Comparison of ENCODE assay signal across 1 cellular context in the genomic region with DNA sequence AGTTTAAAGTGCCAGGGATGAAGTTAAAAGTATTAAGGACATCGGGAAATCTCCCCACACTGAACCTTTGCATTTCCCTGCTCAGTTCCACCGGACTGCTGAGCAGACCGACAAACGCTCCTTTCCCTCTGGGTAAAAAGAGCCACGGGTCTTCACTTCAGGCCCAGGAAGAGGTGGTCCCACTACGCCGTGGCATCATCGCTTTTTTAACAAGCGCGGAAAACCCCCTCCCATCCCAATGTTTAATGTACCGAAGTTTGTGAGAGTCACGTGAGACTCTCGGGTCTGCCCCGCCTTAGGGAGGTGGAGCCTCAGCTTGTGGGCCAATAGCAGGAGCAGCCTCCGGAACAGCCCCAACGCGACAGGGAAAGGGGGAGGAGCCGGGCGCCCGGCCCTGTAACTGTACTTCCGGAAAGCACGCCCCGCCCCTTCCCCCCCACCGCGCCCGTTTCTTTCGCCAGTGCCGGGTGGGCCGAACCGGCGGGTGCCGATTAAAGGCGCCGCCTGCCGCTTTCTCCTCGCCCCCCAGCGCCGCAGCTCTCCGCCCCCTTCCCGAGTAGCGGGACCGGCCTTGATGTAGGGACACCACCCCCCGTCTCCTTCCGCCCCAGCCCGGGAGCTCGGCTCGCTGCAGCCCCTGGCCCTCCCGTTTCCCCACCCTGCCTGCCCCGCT.
TF ChIP-seq lines count a peak whose summit lies in the region.

No MANE protein-coding gene starts in this region.

TF ChIP-seq in H1, 55 proteins besides CTCF, POLR2A, EP300 and RAD21 (continued from another document):
- peak; percentile 24; the same call in 1 of the 2 replicates for TF ChIP-seq TBP (IDR thresholded peaks at IDR 0.05; ENCODE audit: low read depth, low read length)
- no peak for TF ChIP-seq RFX5 (IDR thresholded peaks at IDR 0.05; ENCODE audit: borderline replicate concordance, low read depth, low read length)
- TF ChIP-seq KDM4A (IDR thresholded peaks at IDR 0.05; ENCODE audit: low read depth, low read length, severe bottlenecking) = peak; percentile 33
- TF ChIP-seq BACH1 (IDR thresholded peaks at IDR 0.05; ENCODE audit: low read length) = peak; percentile 52
- TF ChIP-seq, protein P1, sequence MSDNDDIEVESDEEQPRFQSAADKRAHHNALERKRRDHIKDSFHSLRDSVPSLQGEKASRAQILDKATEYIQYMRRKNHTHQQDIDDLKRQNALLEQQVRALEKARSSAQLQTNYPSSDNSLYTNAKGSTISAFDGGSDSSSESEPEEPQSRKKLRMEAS (IDR thresholded peaks at IDR 0.05) = peak; percentile 86
- TF ChIP-seq TEAD4 (IDR thresholded peaks at IDR 0.05; ENCODE audit: low read depth, low read length) = no peak
- TF ChIP-seq HDAC2 (IDR thresholded peaks at IDR 0.05; ENCODE audit: borderline replicate concordance in 1 of 2, low read depth in 2 of 2, low read length in 2 of 2) = 0 out of 4 replicates have a peak, but pooled peaks of 1 of the 2 experiments have one; percentile 26
- TF ChIP-seq, protein P2, sequence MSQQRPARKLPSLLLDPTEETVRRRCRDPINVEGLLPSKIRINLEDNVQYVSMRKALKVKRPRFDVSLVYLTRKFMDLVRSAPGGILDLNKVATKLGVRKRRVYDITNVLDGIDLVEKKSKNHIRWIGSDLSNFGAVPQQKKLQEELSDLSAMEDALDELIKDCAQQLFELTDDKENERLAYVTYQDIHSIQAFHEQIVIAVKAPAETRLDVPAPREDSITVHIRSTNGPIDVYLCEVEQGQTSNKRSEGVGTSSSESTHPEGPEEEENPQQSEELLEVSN (IDR thresholded peaks at IDR 0.05) = peak; percentile 76; the same call in 1 of the 2 replicates
- peak; percentile 56; the same call in 1 of the 2 replicates for TF ChIP-seq TAF1 (IDR thresholded peaks at IDR 0.05; ENCODE audit: low read depth, low read length)
- TF ChIP-seq, protein P3, sequence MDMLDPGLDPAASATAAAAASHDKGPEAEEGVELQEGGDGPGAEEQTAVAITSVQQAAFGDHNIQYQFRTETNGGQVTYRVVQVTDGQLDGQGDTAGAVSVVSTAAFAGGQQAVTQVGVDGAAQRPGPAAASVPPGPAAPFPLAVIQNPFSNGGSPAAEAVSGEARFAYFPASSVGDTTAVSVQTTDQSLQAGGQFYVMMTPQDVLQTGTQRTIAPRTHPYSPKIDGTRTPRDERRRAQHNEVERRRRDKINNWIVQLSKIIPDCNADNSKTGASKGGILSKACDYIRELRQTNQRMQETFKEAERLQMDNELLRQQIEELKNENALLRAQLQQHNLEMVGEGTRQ (IDR thresholded peaks at IDR 0.05; ENCODE audit: low read length) = peak; percentile 82
- TF ChIP-seq POLR2AphosphoS5 (IDR thresholded peaks at IDR 0.05; ENCODE audit: low read depth, low read length) = peak; percentile 12; the same call in 1 of the 2 replicates
- TF ChIP-seq, protein P4, sequence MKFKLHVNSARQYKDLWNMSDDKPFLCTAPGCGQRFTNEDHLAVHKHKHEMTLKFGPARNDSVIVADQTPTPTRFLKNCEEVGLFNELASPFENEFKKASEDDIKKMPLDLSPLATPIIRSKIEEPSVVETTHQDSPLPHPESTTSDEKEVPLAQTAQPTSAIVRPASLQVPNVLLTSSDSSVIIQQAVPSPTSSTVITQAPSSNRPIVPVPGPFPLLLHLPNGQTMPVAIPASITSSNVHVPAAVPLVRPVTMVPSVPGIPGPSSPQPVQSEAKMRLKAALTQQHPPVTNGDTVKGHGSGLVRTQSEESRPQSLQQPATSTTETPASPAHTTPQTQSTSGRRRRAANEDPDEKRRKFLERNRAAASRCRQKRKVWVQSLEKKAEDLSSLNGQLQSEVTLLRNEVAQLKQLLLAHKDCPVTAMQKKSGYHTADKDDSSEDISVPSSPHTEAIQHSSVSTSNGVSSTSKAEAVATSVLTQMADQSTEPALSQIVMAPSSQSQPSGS (IDR thresholded peaks at IDR 0.05; ENCODE audit: low read length) = 0 out of 2 replicates have a peak, but pooled peaks have one; percentile 69
- no peak for TF ChIP-seq JUN (IDR thresholded peaks at IDR 0.05; ENCODE audit: low read depth, low read length)
- peak; percentile 82 for TF ChIP-seq ASH2L (IDR thresholded peaks at IDR 0.05; ENCODE audit: low read length)
- TF ChIP-seq TAF7 (optimal IDR thresholded peaks at IDR 0.05; ENCODE audit: borderline replicate concordance, low read depth, low read length) = no peak
- peak; percentile 88; the same call in 1 of the 2 replicates for TF ChIP-seq SP1 (IDR thresholded peaks at IDR 0.05; ENCODE audit: low read depth, low read length)
- TF ChIP-seq CHD2 (IDR thresholded peaks at IDR 0.05; ENCODE audit: low read length) = 0 out of 2 replicates have a peak, but pooled peaks have one; percentile 9
